Comparison of ENCODE assay signal across 9 cellular contexts in genomic region chr2:9235388-9236344, GRCh38. TPM values are rescaled to one million over a fixed set of nuclear protein-coding genes. Genes with fewer than 3 reads are reported as not detected.
A peak's percentile ranks its signal among the peaks of the same experiment; 100 is the strongest.
DNase-seq lines count a peak whose midpoint lies in the region; ATAC-seq and TF ChIP-seq lines count a peak whose summit lies in the region.
"Had no signal": no experiment of that assay in that cellular context is flagged by ENCODE, and none has a peak within 500 bp of the region (broad histone marks: within the 10 kb centered on the region; RNA-seq: fewer than 3 reads in every experiment).

No MANE protein-coding gene starts in this region.

- H3K9ac ChIP-seq in SK-N-SH: peak overlapping the region; percentile 79
- peak overlapping the region; percentile 22 for H3K9ac ChIP-seq in fibroblast of lung (ENCODE audit: insufficient read depth, low read length)
- H3K9ac ChIP-seq in parathyroid adenoma: no peak overlapping the region

- H3K9me3 ChIP-seq in SK-N-SH (no peaks in the 10 kb centered on the region), fibroblast of lung (ENCODE audit: control insufficient read depth, insufficient read depth, low read depth, low read length) (no peaks in the 10 kb centered on the region), parathyroid adenoma (ENCODE audit: control insufficient read depth, low read length) (no peaks in the 10 kb centered on the region)
- no peaks in the 10 kb centered on the region for H3K9me3 ChIP-seq in CD4-positive, alpha-beta memory T cell (ENCODE audit: control insufficient read depth in 1 of 2, low read length in 2 of 2)

- peak overlapping the region; percentile 82 for H3K4me3 Mint-ChIP-seq in Calu3 (ENCODE audit: low read depth, unreplicated experiment)
- H3K4me3 Mint-ChIP-seq in CD4-positive, alpha-beta memory T cell: no peak overlapping the region

- H2AFZ ChIP-seq in SK-N-SH (ENCODE audit: low read depth): no peak overlapping the region
- H2AFZ ChIP-seq in fibroblast of lung (ENCODE audit: low read length): no peak overlapping the region
- H2AFZ ChIP-seq in parathyroid adenoma: no peak overlapping the region

- no peaks in the 10 kb centered on the region for H4K20me1 ChIP-seq in SK-N-SH (ENCODE audit: insufficient read depth)
- no peaks in the 10 kb centered on the region for H4K20me1 ChIP-seq in fibroblast of lung (ENCODE audit: control insufficient read depth, extremely low read depth, insufficient read depth, low read length)

- H3K27me3 ChIP-seq in SK-N-SH (ENCODE audit: insufficient read depth) (no peaks in the 10 kb centered on the region), fibroblast of lung (ENCODE audit: control insufficient read depth, insufficient read depth, low read length) (no peaks in the 10 kb centered on the region), parathyroid adenoma (ENCODE audit: control insufficient read depth, insufficient read depth, low read length) (no peaks in the 10 kb centered on the region)
- H3K27me3 ChIP-seq in CD4-positive, alpha-beta memory T cell (ENCODE audit: insufficient read depth, low read length): no peaks in the 10 kb centered on the region

- peaks cover 83% of the 10 kb centered on the region for H3K4me1 Mint-ChIP-seq in Calu3 (ENCODE audit: low read depth, unreplicated experiment)
- peaks cover 0 to 3% (median 0%) of the 10 kb centered on the region in 4 donors for H3K4me1 Mint-ChIP-seq in CD4-positive, alpha-beta memory T cell

- H3K27ac Mint-ChIP-seq in Calu3 (ENCODE audit: unreplicated experiment): peak overlapping the region; percentile 100
- H3K27ac Mint-ChIP-seq in CD4-positive, alpha-beta memory T cell: no peak overlapping the region

- peaks cover 52% of the 10 kb centered on the region for H3K36me3 Mint-ChIP-seq in Calu3 (ENCODE audit: insufficient read depth, unreplicated experiment)
- H3K36me3 Mint-ChIP-seq in CD4-positive, alpha-beta memory T cell: no peaks in the 10 kb centered on the region

- WGBS in SK-N-SH (ENCODE audit: low lambda C conversion rate): 41% methylated on average over 17 of the region's 20 CpGs

- 0 out of 4 replicates have a peak, but pooled peaks of 1 of the 2 experiments have one; percentile 61 for TF ChIP-seq EP300 in SK-N-SH (IDR thresholded peaks at IDR 0.05; ENCODE audit: borderline replicate concordance in 1 of 2, low read depth in 1 of 2, low read length in 1 of 2)

- peak overlapping the region; percentile 71 for H3K4me2 ChIP-seq in SK-N-SH
- H3K4me2 ChIP-seq in fibroblast of lung (ENCODE audit: extremely low read depth, insufficient read depth, low read length): peak overlapping the region; percentile 68
- H3K4me2 ChIP-seq in parathyroid adenoma (ENCODE audit: low read length): no peak overlapping the region

- BruUV-seq in Calu3 (replicated peaks; lab: Mats Ljungman, UMichigan): TSS peak; percentile 29

- H3K36me3 ChIP-seq in SK-N-SH (replicated peaks in 1 of 2; ENCODE audit: control insufficient read depth in 1 of 2, insufficient read depth in 2 of 2, low read length in 1 of 2) (peaks cover 0 to 4% of the 10 kb centered on the region in 2 experiments), fibroblast of lung (ENCODE audit: control insufficient read depth, insufficient read depth, low read length) (no peaks in the 10 kb centered on the region), parathyroid adenoma (ENCODE audit: control insufficient read depth, insufficient read depth, low read length) (no peaks in the 10 kb centered on the region)
- H3K36me3 ChIP-seq in CD4-positive, alpha-beta memory T cell (ENCODE audit: insufficient read depth, low read length): no peaks in the 10 kb centered on the region

- no peak for ATAC-seq in GM18498 (IDR thresholded peaks at IDR 0.05; ENCODE audit: unreplicated experiment)
- no peak for ATAC-seq in HG02840 (IDR thresholded peaks at IDR 0.05; ENCODE audit: low FRiP score, unreplicated experiment)
- no peak for ATAC-seq in HG02798 (IDR thresholded peaks at IDR 0.05; ENCODE audit: poor library complexity, unreplicated experiment)

- H3K27ac ChIP-seq in SK-N-SH (ENCODE audit: low read depth in 2 of 2, low read length in 1 of 2) (peak overlapping the region; percentile 99 to 100), fibroblast of lung (ENCODE audit: insufficient read depth, low read length) (peak overlapping the region; percentile 77), parathyroid adenoma (peak overlapping the region; percentile 54)
- no peak overlapping the region for H3K27ac ChIP-seq in CD4-positive, alpha-beta memory T cell (ENCODE audit: low read depth, low read length)

- TF ChIP-seq RAD21 in SK-N-SH (IDR thresholded peaks at IDR 0.05; ENCODE audit: low read length): peak; percentile 1; the same call in 1 of the 2 replicates

- H3F3A ChIP-seq in SK-N-SH (replicated peaks; ENCODE audit: insufficient read depth): peaks cover 55% of the 10 kb centered on the region

- H3K9me2 ChIP-seq in SK-N-SH: no peaks in the 10 kb centered on the region

- no peak for TF ChIP-seq CTCF in Calu3 (IDR thresholded peaks at IDR 0.05; ENCODE audit: unreplicated experiment)
- TF ChIP-seq CTCF in SK-N-SH (IDR thresholded peaks at IDR 0.05): no peak
- no peak for TF ChIP-seq CTCF in fibroblast of lung (conservative IDR thresholded peaks at IDR 0.05 in 1 of 2, IDR thresholded peaks at IDR 0.05 in 1 of 2; ENCODE audit: low read depth in 1 of 2, low read length in 2 of 2)
- TF ChIP-seq CTCF in parathyroid adenoma (IDR thresholded peaks at IDR 0.05): no peak

- peaks cover 92% of the 10 kb centered on the region for H3K79me2 ChIP-seq in SK-N-SH (ENCODE audit: insufficient read depth)
- peaks cover 77% of the 10 kb centered on the region for H3K79me2 ChIP-seq in fibroblast of lung (ENCODE audit: control insufficient read depth, insufficient read depth, low read length)
- peaks cover 11% of the 10 kb centered on the region for H3K79me2 ChIP-seq in parathyroid adenoma

- no peaks in the 10 kb centered on the region for H3K27me3 Mint-ChIP-seq in Calu3 (ENCODE audit: unreplicated experiment)
- peaks cover 14 to 29% of the 10 kb centered on the region in 2 donors for H3K27me3 Mint-ChIP-seq in CD4-positive, alpha-beta memory T cell

- peak; percentile 53 for DNase-seq in Calu3
- DNase-seq in SK-N-SH: peak; percentile 79
- DNase-seq in fibroblast of lung (ENCODE audit: low read depth in 2 of 2): peak; percentile 61 to 82
- no peak for DNase-seq in CD4-positive, alpha-beta memory T cell
- DNase-seq: activated gamma-delta T cell treated with Interleukin-2 at 50 U/mL for 16 hours had no signal

- H3K4me1 ChIP-seq in SK-N-SH (ENCODE audit: control insufficient read depth in 1 of 2, insufficient read depth in 2 of 2, low read depth in 1 of 2, low read length in 1 of 2) (peaks cover 84 to 97% of the 10 kb centered on the region in 2 experiments), fibroblast of lung (ENCODE audit: control insufficient read depth, extremely low read depth, insufficient read depth, low read length) (peaks cover 31% of the 10 kb centered on the region), parathyroid adenoma (peaks cover 8% of the 10 kb centered on the region)
- no peaks in the 10 kb centered on the region for H3K4me1 ChIP-seq in CD4-positive, alpha-beta memory T cell (ENCODE audit: insufficient read depth, low read length)

- H3K9me3 Mint-ChIP-seq in Calu3 (ENCODE audit: low read depth, unreplicated experiment): no peaks in the 10 kb centered on the region
- no peaks in the 10 kb centered on the region for H3K9me3 Mint-ChIP-seq in CD4-positive, alpha-beta memory T cell

- CTCF ChIA-PET in Calu3 (lab: Charles Lee) (interaction anchor here (0.6 to 2.6 kb wide), 10 partner anchors 9 to 96 kb away, joined by 3 to 14 read pairs (median 4); partner anchors contain the start of gene ASAP2), SK-N-SH (lab: Yijun Ruan, JAX) (interaction anchor here (0.6 to 8.7 kb wide), 13 partner anchors 11 to 187 kb away, joined by 3 to 93 read pairs (median 3); partner anchors contain the start of gene ASAP2)
- CTCF ChIA-PET in CD4-positive, alpha-beta memory T cell (lab: Charles Lee; ENCODE audit: partially characterized antibody): no interaction called here

- POLR2A ChIA-PET in SK-N-SH (lab: Yijun Ruan, JAX): interaction anchor here (0.8 to 2.4 kb wide), 7 partner anchors 8 to 558 kb away, joined by 3 to 20 read pairs (median 4); no protein-coding TSS in a partner anchor
- POLR2A ChIA-PET in CD4-positive, alpha-beta memory T cell (lab: Charles Lee; ENCODE audit: partially characterized antibody): no interaction called here

- H3K4me3 ChIP-seq in SK-N-SH (ENCODE audit: low read depth in 2 of 2, low read length in 1 of 2): peak overlapping the region; percentile 29 to 44
- H3K4me3 ChIP-seq in fibroblast of lung (replicated peaks in 1 of 4; ENCODE audit: control extremely low read depth in 1 of 4, insufficient read depth in 1 of 4, low read depth in 3 of 4, low read length in 4 of 4): no peak overlapping the region
- H3K4me3 ChIP-seq in parathyroid adenoma (ENCODE audit: low read depth, low read length): no peak overlapping the region
- no peak overlapping the region for H3K4me3 ChIP-seq in CD4-positive, alpha-beta memory T cell (ENCODE audit: low read length in 2 of 2)

- intact Hi-C loops in Calu3 (cut with micrococcal nuclease; ENCODE audit: unreplicated experiment): loop anchor here (1.0 to 2.0 kb wide), 3 partner anchors 13 to 65 kb away; no protein-coding TSS in a partner anchor
- intact Hi-C loops in CD4-positive, alpha-beta memory T cell (cut with micrococcal nuclease): no loop called here

TF ChIP-seq in SK-N-SH, 30 proteins besides CTCF, POLR2A, EP300 and RAD21 (continues in another document):
- TF ChIP-seq USF2 (IDR thresholded peaks at IDR 0.05; ENCODE audit: borderline replicate concordance, low read depth, low read length): peak; percentile 24; the same call in 1 of the 2 replicates
- peak; percentile 49; the same call in 1 of the 2 replicates for TF ChIP-seq SIN3A (IDR thresholded peaks at IDR 0.05; ENCODE audit: borderline replicate concordance, low read depth, low read length)
- TF ChIP-seq GATA2 (CRISPR knock-in tag; IDR thresholded peaks at IDR 0.05): no peak; the same call in 1 of the 2 replicates
- TF ChIP-seq YY1 (IDR thresholded peaks at IDR 0.05; ENCODE audit: low read depth): no peak

RNA-seq across cellular contexts. Expression of gene ASAP2, which starts 29.1 kb away (rescaled TPM):
- 75.1 and 78.6 TPM in 2 replicates for total RNA-seq in Calu3 (2022)
- polyA plus RNA-seq in SK-N-SH (2012; rRNA removed): 37.9 and 41.4 TPM in 2 replicates
- 46.4 and 46.7 TPM in 2 replicates for polyA plus RNA-seq in SK-N-SH (2012; cell fraction: cytosol; rRNA removed)
- 60.7 and 79.4 TPM in 2 replicates for polyA plus RNA-seq in SK-N-SH (2012; cell fraction: nucleus; rRNA removed)
- total RNA-seq in fibroblast of lung: 16.4 and 19.2 TPM in 2 replicates
- 19.9 and 24.0 TPM in 2 replicates for polyA plus RNA-seq in fibroblast of lung
- 10.2 and 11.4 TPM in 2 replicates for polyA plus RNA-seq in fibroblast of lung (2012)
- polyA minus RNA-seq in fibroblast of lung (ENCODE audit: low replicate concordance): 10.2 and 14.3 TPM in 2 replicates
- not detected for total RNA-seq in CD4-positive, alpha-beta memory T cell
- not detected for polyA plus RNA-seq in CD4-positive, alpha-beta memory T cell

Comparison
In these comparisons a context has a peak if more than half of its experiments do, and no peak if none do; other contexts are left out.
1. DNase-seq: peak in Calu3 (single experiment), SK-N-SH (single experiment) and fibroblast of lung (2 of 2); none in CD4-positive, alpha-beta memory T cell (0 of 5).
2. H3K4me3 ChIP-seq: peak in SK-N-SH (2 of 2); none in fibroblast of lung (0 of 4), parathyroid adenoma (single experiment) and CD4-positive, alpha-beta memory T cell (0 of 2).
3. RNA of gene ASAP2, which starts 29.1 kb away (total RNA-seq): 75.1 to 78.6 TPM in Calu3 and 16.4 to 19.2 TPM in fibroblast of lung; not detected in CD4-positive, alpha-beta memory T cell; every median in the first group is over 10 times any median in the second.